ENCODE assay signal across 8 cellular contexts in the genomic region with DNA sequence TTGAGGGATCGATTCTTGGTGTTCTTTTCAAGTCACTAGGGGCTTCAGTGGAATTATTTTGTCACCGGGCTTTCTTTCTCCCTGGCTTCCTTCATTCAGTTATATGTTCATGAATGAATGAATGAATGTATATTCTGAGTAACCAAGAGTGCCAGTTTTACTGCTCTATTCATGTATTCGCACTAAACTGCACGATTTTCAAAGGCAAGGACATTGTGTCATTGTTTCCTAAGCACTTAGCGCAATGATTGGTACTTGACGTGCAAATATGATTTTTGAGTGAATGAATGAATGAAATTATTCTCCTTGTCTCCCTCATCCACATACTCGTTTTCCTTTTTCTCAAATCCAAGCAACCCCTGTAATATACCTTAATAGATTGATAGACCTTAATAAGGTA. TPM values are rescaled to one million over a fixed set of nuclear protein-coding genes. Genes with fewer than 3 reads are reported as not detected.
DNase-seq lines count a peak whose midpoint lies in the region; ATAC-seq and TF ChIP-seq lines count a peak whose summit lies in the region.

No MANE protein-coding gene starts in this region.

- intact Hi-C loops in tibial artery (cut with DNase I; ENCODE audit: low total_unique reads), result loop anchor here (2.0 kb wide), 1 partner anchor 35 kb away; the partner anchor contains the start of gene SNX3

- peaks cover 0 to 6% (median 5%) of the 10 kb centered on the region in 4 donors for H3K4me1 ChIP-seq in tibial artery

- peak overlapping the region; percentile 82 for H3K27ac ChIP-seq in tibial artery

- H3K27ac Mint-ChIP-seq in activated T-cell treated with anti-CD3 and anti-CD28 coated beads, Interleukin-2, amount 50 U/mL, for 24 hours, result peak overlapping the region; percentile 100
- peak overlapping the region; percentile 99 for H3K27ac Mint-ChIP-seq in activated naive CD8-positive, alpha-beta T cell

- TF ChIP-seq CTCF in kidney epithelial cell (IDR thresholded peaks at IDR 0.05; ENCODE audit: insufficient read depth, low read length, poor library complexity, severe bottlenecking) (no peak), tibial artery (IDR thresholded peaks at IDR 0.05) (no peak)

- H3K36me3 Mint-ChIP-seq in activated T-cell treated with anti-CD3 and anti-CD28 coated beads, Interleukin-2, amount 50 U/mL, for 24 hours (ENCODE audit: low read depth), result peaks cover 11% of the 10 kb centered on the region
- no peaks in the 10 kb centered on the region for H3K36me3 Mint-ChIP-seq in activated naive CD8-positive, alpha-beta T cell

- no peaks in the 10 kb centered on the region for H3K9me3 ChIP-seq in tibial artery

- DNase-seq in activated T-cell treated with anti-CD3 and anti-CD28 coated beads, Interleukin-2, amount 50 U/mL, for 24 hours, result no peak
- DNase-seq in activated T-cell treated with anti-CD3 and anti-CD28 coated beads, Interleukin-2, amount 50 U/mL, for 1 hour, result no peak
- no peak for DNase-seq in kidney epithelial cell (ENCODE audit: low read depth)
- DNase-seq in tibial artery, result no peak
- DNase-seq in NCI-H510A (lab: John Stamatoyannopoulos, UW), result no peak
- no peak for DNase-seq in NCI-H524 treated with DMSO at 0.1 percent for 48 hours (lab: John Stamatoyannopoulos, UW)

- peaks cover 22% of the 10 kb centered on the region for H3K4me1 Mint-ChIP-seq in activated T-cell treated with anti-CD3 and anti-CD28 coated beads, Interleukin-2, amount 50 U/mL, for 24 hours (ENCODE audit: low read depth)
- peaks cover 21% of the 10 kb centered on the region for H3K4me1 Mint-ChIP-seq in activated naive CD8-positive, alpha-beta T cell (ENCODE audit: low read depth)

- H3K4me3 ChIP-seq in kidney epithelial cell (ENCODE audit: low read depth, low read length), result peak overlapping the region; percentile 91
- H3K4me3 ChIP-seq in tibial artery, result peak overlapping the region; percentile 64 to 73

- TF ChIP-seq POLR2A in GM18505 (IDR thresholded peaks at IDR 0.05; ENCODE audit: borderline replicate concordance, extremely low read depth, insufficient read depth, insufficient read length), result no peak

- no peaks in the 10 kb centered on the region for H3K9me3 Mint-ChIP-seq in activated T-cell treated with anti-CD3 and anti-CD28 coated beads, Interleukin-2, amount 50 U/mL, for 24 hours
- no peaks in the 10 kb centered on the region for H3K9me3 Mint-ChIP-seq in activated naive CD8-positive, alpha-beta T cell (ENCODE audit: low read depth)

- H3K4me3 Mint-ChIP-seq in activated T-cell treated with anti-CD3 and anti-CD28 coated beads, Interleukin-2, amount 50 U/mL, for 24 hours, result peak overlapping the region; percentile 93
- peak overlapping the region; percentile 95 for H3K4me3 Mint-ChIP-seq in activated naive CD8-positive, alpha-beta T cell

- no peaks in the 10 kb centered on the region for H3K27me3 Mint-ChIP-seq in activated T-cell treated with anti-CD3 and anti-CD28 coated beads, Interleukin-2, amount 50 U/mL, for 24 hours
- no peaks in the 10 kb centered on the region for H3K27me3 Mint-ChIP-seq in activated naive CD8-positive, alpha-beta T cell

- no peaks in the 10 kb centered on the region for H3K27me3 ChIP-seq in kidney epithelial cell (ENCODE audit: control insufficient read depth, insufficient read depth, low read length)
- no peaks in the 10 kb centered on the region for H3K27me3 ChIP-seq in tibial artery

- ATAC-seq in GM18505 (IDR thresholded peaks at IDR 0.05; ENCODE audit: unreplicated experiment), result no peak

- H3K36me3 ChIP-seq in kidney epithelial cell (ENCODE audit: control insufficient read depth, insufficient read depth, low read length) (no peaks in the 10 kb centered on the region), tibial artery (no peaks in the 10 kb centered on the region)

RNA-seq across cellular contexts. Expression of gene AFG1L, which starts 0.8 kb away (rescaled TPM):
- total RNA-seq in kidney epithelial cell, result 3.1 and 3.6 TPM in 2 replicates

RNA-seq across cellular contexts. Expression of gene SNX3, which starts 34.8 kb away (rescaled TPM):
- total RNA-seq in kidney epithelial cell, result 114 and 130 TPM in 2 replicates
